Comparison of ENCODE assay signal across 13 cellular contexts in genomic region chr3:104437891-104438290, GRCh38.
DNase-seq lines count a peak whose midpoint lies in the region; ATAC-seq and TF ChIP-seq lines count a peak whose summit lies in the region.
"Had no signal": no experiment of that assay in that cellular context is flagged by ENCODE, and none has a peak within 500 bp of the region (broad histone marks: within the 10 kb centered on the region; RNA-seq: fewer than 3 reads in every experiment).

No MANE protein-coding gene starts in this region.

- peak overlapping the region; percentile 48 for H3K27ac Mint-ChIP-seq in memory B cell
- H3K27ac Mint-ChIP-seq: effector memory CD8-positive, alpha-beta T cell had no signal

- peak overlapping the region; percentile 95 for H3K27ac ChIP-seq in cingulate gyrus (ENCODE audit: low read depth, low read length)
- no peak overlapping the region for H3K27ac ChIP-seq in left lung

- no peaks in the 10 kb centered on the region for H3K36me3 ChIP-seq in left lung

- intact Hi-C loops in left lung (cut with DNase I), result no loop called here

- no peak for ATAC-seq in memory B cell (ENCODE audit: low read depth)
- ATAC-seq in HG02763 (IDR thresholded peaks at IDR 0.05; ENCODE audit: unreplicated experiment), result no peak
- ATAC-seq in left lung, result no peak
- ATAC-seq: effector memory CD8-positive, alpha-beta T cell had no signal

- H3K4me1 ChIP-seq in left lung, result no peaks in the 10 kb centered on the region

- H3K36me3 Mint-ChIP-seq in memory B cell, result peaks cover 10% of the 10 kb centered on the region

- H3K4me3 ChIP-seq in AG10803 (ENCODE audit: low read length) (no peak overlapping the region), left lung (no peak overlapping the region)

- TF ChIP-seq CTCF in AG10803 (conservative IDR thresholded peaks at IDR 0.05; ENCODE audit: low read length), result no peak
- TF ChIP-seq CTCF in left lung (IDR thresholded peaks at IDR 0.05), result no peak

- H3K9me3 Mint-ChIP-seq in memory B cell, result peaks cover 2% of the 10 kb centered on the region

- no peaks in the 10 kb centered on the region for H3K27me3 Mint-ChIP-seq in memory B cell

- DNase-seq in AG10803 (ENCODE audit: low read depth) (peak; percentile 76), HT1080 (ENCODE audit: low read depth) (peak; percentile 42), memory B cell (ENCODE audit: low spot score in 2 of 2) (no peak), DMS114 treated with DMSO at 0.1 percent for 48 hours (lab: John Stamatoyannopoulos, UW; ENCODE audit: unreplicated experiment) (no peak), left lung (no peak)
- no peak for DNase-seq in activated CD4-positive, alpha-beta T cell treated with anti-CD3 and anti-CD28 coated beads, Interleukin-2, amount 50 U/mL, for 4 hours
- DNase-seq: activated T-cell treated with anti-CD3 and anti-CD28 coated beads, Interleukin-2, amount 50 U/mL, for 48 hours; effector memory CD8-positive, alpha-beta T cell; GOT3; mesenchymal stem cell; T-helper 2 cell had no signal

- peaks cover 16% of the 10 kb centered on the region for H3K4me1 Mint-ChIP-seq in memory B cell

- no peak overlapping the region for H3K4me3 Mint-ChIP-seq in memory B cell
- H3K4me3 Mint-ChIP-seq: effector memory CD8-positive, alpha-beta T cell had no signal

- no peaks in the 10 kb centered on the region for H3K27me3 ChIP-seq in left lung

- no peaks in the 10 kb centered on the region for H3K9me3 ChIP-seq in left lung

Comparison
In these comparisons a context has a peak if more than half of its experiments do, and no peak if none do; other contexts are left out.
1. DNase-seq: peak in AG10803 (single experiment) and HT1080 (single experiment); none in memory B cell (0 of 2), activated CD4-positive, alpha-beta T cell treated with anti-CD3 and anti-CD28 coated beads, Interleukin-2, amount 50 U/mL, for 4 hours (0 of 2), DMS114 treated with DMSO at 0.1 percent for 48 hours (single experiment) and left lung (0 of 2).